21 cellular contexts compared by ENCODE assay signal in genomic region chr2:132752421-132753206, GRCh38.
"Had no signal": no experiment of that assay in that cellular context is flagged by ENCODE, and none has a peak within 500 bp of the region (broad histone marks: within the 10 kb centered on the region; RNA-seq: fewer than 3 reads in every experiment).

No MANE protein-coding gene starts in this region.

- ATAC-seq: activated CD4-positive, CD25-positive, alpha-beta regulatory T cell treated with anti-CD3 and anti-CD28 coated beads, Interleukin-2, amount 50 U/mL, for 24 hours; activated CD8-positive, alpha-beta T cell treated with anti-CD3 and anti-CD28 coated beads for 36 hours; activated T-cell treated with anti-CD3 and anti-CD28 coated beads, Interleukin-2, amount 50 U/mL, for 72 hours; Panc1; Right ventricle myocardium inferior had no signal

- H3K9me3 ChIP-seq: ascending aorta, colonic mucosa had no signal

- H3K9ac ChIP-seq: KMS-11 had no signal

- H3K27me3 ChIP-seq: ascending aorta, colonic mucosa had no signal

- H3K4me3 ChIP-seq: ascending aorta, colonic mucosa had no signal

- H3K4me2 ChIP-seq: KMS-11 had no signal

- DNase-seq: activated CD4-positive, alpha-beta T cell treated with anti-CD3 and anti-CD28 coated beads for 4 hours; activated CD8-positive, alpha-beta memory T cell treated with anti-CD3 and anti-CD28 coated beads, Interleukin-2, amount 50 U/mL, for 4 hours; activated CD8-positive, alpha-beta T cell treated with anti-CD3 and anti-CD28 coated beads for 36 hours; activated naive CD4-positive, alpha-beta T cell; activated T-cell treated with anti-CD3 and anti-CD28 coated beads, Interleukin-2, amount 50 U/mL, for 72 hours; amniotic stem cell; colonic mucosa; NCI-H1105 treated with DMSO at 0.1 percent for 48 hours; NCI-H146; NCI-H187 treated with DMSO at 0.1 percent for 48 hours; NCI-H2081 treated with DMSO at 0.1 percent for 48 hours; NCI-H446; NCI-H524 treated with DMSO at 0.1 percent for 48 hours; NCI-H82; OCI-M1; RPMI8226 had no signal

- H3K36me3 ChIP-seq: ascending aorta, colonic mucosa had no signal

- H3K4me1 ChIP-seq: ascending aorta, colonic mucosa had no signal

- H3K27ac ChIP-seq: ascending aorta, colonic mucosa, KMS-11 had no signal
